Comparison of ENCODE assay signal across 8 cellular contexts in genomic region chr15:65033659-65034269, GRCh38. TPM values are rescaled to one million over a fixed set of nuclear protein-coding genes. Genes with fewer than 3 reads are reported as not detected.
DNase-seq lines count a peak whose midpoint lies in the region; ATAC-seq and TF ChIP-seq lines count a peak whose summit lies in the region.

No MANE protein-coding gene starts in this region.

- no peaks in the 10 kb centered on the region for H4K20me1 ChIP-seq in neural progenitor cell (ENCODE audit: low read depth)

- H3K79me2 ChIP-seq in neural progenitor cell (ENCODE audit: low read depth): peaks cover 6% of the 10 kb centered on the region

- H3K4me3 ChIP-seq in neural progenitor cell: no peak overlapping the region

- H2AFZ ChIP-seq in neural progenitor cell (replicated peaks): no peak overlapping the region

- peak; percentile 51 for TF ChIP-seq CTCF in neural progenitor cell (IDR thresholded peaks at IDR 0.05)

- H3K27ac Mint-ChIP-seq in effector memory CD8-positive, alpha-beta T cell: no peak overlapping the region
- no peak overlapping the region for H3K27ac Mint-ChIP-seq in neural progenitor cell

- ATAC-seq in effector memory CD8-positive, alpha-beta T cell (replicated peaks): peak; percentile 26
- no peak for ATAC-seq in HG03354 (IDR thresholded peaks at IDR 0.05; ENCODE audit: poor library complexity, severe bottlenecking, unreplicated experiment)

- H3K9me3 Mint-ChIP-seq in effector memory CD8-positive, alpha-beta T cell: no peaks in the 10 kb centered on the region
- H3K9me3 Mint-ChIP-seq in neural progenitor cell: no peaks in the 10 kb centered on the region

- peaks cover 0 to 26% of the 10 kb centered on the region in 2 donors for H3K27me3 Mint-ChIP-seq in effector memory CD8-positive, alpha-beta T cell
- H3K27me3 Mint-ChIP-seq in neural progenitor cell (ENCODE audit: insufficient read depth, low read depth): peaks cover 12% of the 10 kb centered on the region

- H3K4me2 ChIP-seq in neural progenitor cell: no peak overlapping the region

- H3K4me1 Mint-ChIP-seq in effector memory CD8-positive, alpha-beta T cell (ENCODE audit: low read depth in 2 of 2): peaks cover 6 to 9% of the 10 kb centered on the region in 2 donors
- peaks cover 12% of the 10 kb centered on the region for H3K4me1 Mint-ChIP-seq in neural progenitor cell

- no peak overlapping the region for H3K27ac ChIP-seq in neural progenitor cell

- peaks cover 11% of the 10 kb centered on the region for H3F3A ChIP-seq in neural progenitor cell (ENCODE audit: low read depth)

- peak; percentile 63 for DNase-seq in D341Med (ENCODE audit: low spot score)
- DNase-seq in HT1080 (ENCODE audit: low read depth): peak; percentile 42
- DNase-seq in RKO (ENCODE audit: low spot score): peak; percentile 75
- no peak for DNase-seq in effector memory CD8-positive, alpha-beta T cell
- peak; percentile 56 for DNase-seq in neural progenitor cell (ENCODE audit: low spot score)
- DNase-seq in activated T-cell treated with anti-CD3 and anti-CD28 coated beads, Interleukin-2, amount 50 U/mL, for 1 hour: no peak
- no peak for DNase-seq in GM19240 (ENCODE audit: insufficient read length, low spot score)

- H3K27me3 ChIP-seq in neural progenitor cell: peaks cover 19% of the 10 kb centered on the region

- H3K4me1 ChIP-seq in neural progenitor cell: no peaks in the 10 kb centered on the region

- no peaks in the 10 kb centered on the region for H3K9me3 ChIP-seq in neural progenitor cell (ENCODE audit: low read depth)

- no peak overlapping the region for H3K4me3 Mint-ChIP-seq in effector memory CD8-positive, alpha-beta T cell
- no peak overlapping the region for H3K4me3 Mint-ChIP-seq in neural progenitor cell

- no peak overlapping the region for H3K9ac ChIP-seq in neural progenitor cell

- H3K36me3 ChIP-seq in neural progenitor cell: no peaks in the 10 kb centered on the region

- peaks cover 5% of the 10 kb centered on the region for H3K36me3 Mint-ChIP-seq in effector memory CD8-positive, alpha-beta T cell (ENCODE audit: insufficient read depth)
- H3K36me3 Mint-ChIP-seq in neural progenitor cell: no peaks in the 10 kb centered on the region

RNA-seq across cellular contexts. Expression of gene MTFMT, which starts 4.3 kb away (rescaled TPM):
- total RNA-seq in HT1080 (2014; rRNA removed; shearing (Covaris generic)): 23.7 and 32.2 TPM in 2 replicates
- 17.0 and 18.0 TPM in 2 replicates for polyA plus RNA-seq in HT1080 (2015; cell fraction: cytosol; rRNA removed)
- 9.1 and 9.7 TPM in 2 replicates for polyA plus RNA-seq in HT1080 (2015; cell fraction: nucleus; rRNA removed)
- 22.2 and 30.3 TPM in 2 replicates for total RNA-seq in neural progenitor cell (ENCODE audit: low replicate concordance)

RNA-seq across cellular contexts. Expression of gene SLC51B, which starts 11.4 kb away (rescaled TPM):
- not detected in 2 replicates for total RNA-seq in HT1080 (2014; rRNA removed; shearing (Covaris generic))
- polyA plus RNA-seq in HT1080 (2015; cell fraction: cytosol; rRNA removed): not detected in 2 replicates
- polyA plus RNA-seq in HT1080 (2015; cell fraction: nucleus; rRNA removed): not detected in 2 replicates
- total RNA-seq in neural progenitor cell (ENCODE audit: low replicate concordance): not detected in 2 replicates

RNA-seq across cellular contexts. Expression of gene RASL12, which starts 34.0 kb away (rescaled TPM):
- total RNA-seq in HT1080 (2014; rRNA removed; shearing (Covaris generic)): not detected in 2 replicates
- not detected in 2 replicates for polyA plus RNA-seq in HT1080 (2015; cell fraction: cytosol; rRNA removed)
- polyA plus RNA-seq in HT1080 (2015; cell fraction: nucleus; rRNA removed): not detected in 2 replicates
- 5.8 and 7.7 TPM in 2 replicates for total RNA-seq in neural progenitor cell (ENCODE audit: low replicate concordance)

RNA-seq across cellular contexts. Expression of gene KBTBD13, which starts 42.8 kb away (rescaled TPM):
- total RNA-seq in HT1080 (2014; rRNA removed; shearing (Covaris generic)): not detected in 2 replicates
- polyA plus RNA-seq in HT1080 (2015; cell fraction: cytosol; rRNA removed): not detected in 2 replicates
- polyA plus RNA-seq in HT1080 (2015; cell fraction: nucleus; rRNA removed): not detected in 2 replicates
- total RNA-seq in neural progenitor cell (ENCODE audit: low replicate concordance): not detected in 2 replicates

RNA-seq across cellular contexts. Expression of gene SPG21, which starts 44.0 kb away (rescaled TPM):
- 39.5 and 52.6 TPM in 2 replicates for total RNA-seq in HT1080 (2014; rRNA removed; shearing (Covaris generic))
- polyA plus RNA-seq in HT1080 (2015; cell fraction: cytosol; rRNA removed): 107 and 117 TPM in 2 replicates
- polyA plus RNA-seq in HT1080 (2015; cell fraction: nucleus; rRNA removed): 35.7 and 47.3 TPM in 2 replicates
- 84.4 and 109 TPM in 2 replicates for total RNA-seq in neural progenitor cell (ENCODE audit: low replicate concordance)

Comparison
In these comparisons a context has a peak if more than half of its experiments do, and no peak if none do; other contexts are left out.
1. DNase-seq: peak in D341Med (single experiment), HT1080 (single experiment), RKO (single experiment) and neural progenitor cell (single experiment); none in effector memory CD8-positive, alpha-beta T cell (0 of 3), activated T-cell treated with anti-CD3 and anti-CD28 coated beads, Interleukin-2, amount 50 U/mL, for 1 hour (single experiment) and GM19240 (single experiment).